16 cellular contexts compared by ENCODE assay signal in genomic region chr16:27704252-27704651, GRCh38.
DNase-seq lines count a peak whose midpoint lies in the region; ATAC-seq, FAIRE-seq and TF ChIP-seq lines count a peak whose summit lies in the region.
"Had no signal": no experiment of that assay in that cellular context is flagged by ENCODE, and none has a peak within 500 bp of the region (broad histone marks: within the 10 kb centered on the region; RNA-seq: fewer than 3 reads in every experiment).

No MANE protein-coding gene starts in this region.

- peak; percentile 53 for TF ChIP-seq POLR2A in endothelial cell of umbilical vein (IDR thresholded peaks at IDR 0.05; ENCODE audit: low read depth, low read length)
- no peak for TF ChIP-seq POLR2A in spleen (IDR thresholded peaks at IDR 0.05)

- H3K79me2 ChIP-seq in MM.1S (ENCODE audit: low read length), result no peaks in the 10 kb centered on the region
- no peaks in the 10 kb centered on the region for H3K79me2 ChIP-seq in endothelial cell of umbilical vein (ENCODE audit: control insufficient read depth, insufficient read depth, low read length)

- no peak overlapping the region for H3K9ac ChIP-seq in MM.1S (ENCODE audit: low read length)
- H3K9ac ChIP-seq in endothelial cell of umbilical vein (replicated peaks; ENCODE audit: extremely low read depth, insufficient read depth, low read length), result peak overlapping the region; percentile 79

- H4K20me1 ChIP-seq in MM.1S (ENCODE audit: insufficient read depth, low read length), result no peaks in the 10 kb centered on the region
- no peaks in the 10 kb centered on the region for H4K20me1 ChIP-seq in endothelial cell of umbilical vein (replicated peaks; ENCODE audit: control insufficient read depth, extremely low read depth, insufficient read depth, low read length)

- TF ChIP-seq CTCF in MM.1S (IDR thresholded peaks at IDR 0.05; ENCODE audit: low read length) (no peak), endothelial cell of umbilical vein (IDR thresholded peaks at IDR 0.05; ENCODE audit: extremely low read depth in 1 of 2, insufficient read depth in 1 of 2, low read depth in 1 of 2, low read length in 2 of 2) (no peak), spleen (IDR thresholded peaks at IDR 0.05 in 8 of 11, conservative IDR thresholded peaks at IDR 0.05 in 3 of 11) (no peak)

- H3K4me1 ChIP-seq in MM.1S (ENCODE audit: low read length) (peaks cover 11% of the 10 kb centered on the region), endothelial cell of umbilical vein (ENCODE audit: control insufficient read depth, extremely low read depth, insufficient read depth, low read length) (peaks cover 31% of the 10 kb centered on the region), spleen (peaks cover 0 to 20% (median 12%) of the 10 kb centered on the region in 6 donors)

- POLR2A ChIA-PET in endothelial cell of umbilical vein (lab: Charles Lee), result interaction anchor here (1.4 kb wide), 1 partner anchor 25 kb away, joined by 4 read pairs; no protein-coding TSS in a partner anchor

- H3K9me3 ChIP-seq in MM.1S (replicated peaks; ENCODE audit: insufficient read depth, low read length) (no peaks in the 10 kb centered on the region), endothelial cell of umbilical vein (replicated peaks; ENCODE audit: control insufficient read depth, insufficient read depth, low read length) (no peaks in the 10 kb centered on the region), spleen (no peaks in the 10 kb centered on the region)
- H3K9me3 ChIP-seq: SJSA1 had no signal

- no TSS peak for BruUV-seq in endothelial cell of umbilical vein (replicated peaks; lab: Mats Ljungman, UMichigan)

- H3K36me3 ChIP-seq in MM.1S (replicated peaks; ENCODE audit: insufficient read depth, low read length) (no peaks in the 10 kb centered on the region), endothelial cell of umbilical vein (ENCODE audit: control insufficient read depth in 2 of 2, extremely low read depth in 1 of 2, insufficient read depth in 2 of 2, low read length in 2 of 2) (no peaks in the 10 kb centered on the region), spleen (peaks cover 0 to 80% (median 12%) of the 10 kb centered on the region in 6 donors)

- dilution Hi-C loops in endothelial cell of umbilical vein (cut with MboI; ENCODE audit: extremely low pct_ligation_motif_present, low sequenced_read_pairs), result no loop called here

- peak overlapping the region; percentile 29; the same call in 1 of the 2 replicates for H3K4me2 ChIP-seq in MM.1S (ENCODE audit: low read depth, low read length)
- peak overlapping the region; percentile 87 for H3K4me2 ChIP-seq in endothelial cell of umbilical vein (ENCODE audit: insufficient read depth, low read length)

- no peak overlapping the region for H2AFZ ChIP-seq in MM.1S (ENCODE audit: low read length)
- no peak overlapping the region for H2AFZ ChIP-seq in endothelial cell of umbilical vein (ENCODE audit: low read depth, low read length)

- WGBS in spleen, 5 donors, result 68 to 83% (median 79%) methylated on average over 4 of the region's 4 CpGs

- no peak for FAIRE-seq in endothelial cell of umbilical vein (lab: Jason Lieb, UNC)
- FAIRE-seq: D721Med, GM12878 had no signal

- H3K27ac ChIP-seq in MM.1S (ENCODE audit: low read length), result peak overlapping the region; percentile 27; the same call in 1 of the 2 replicates
- H3K27ac ChIP-seq in endothelial cell of umbilical vein (ENCODE audit: insufficient read depth, low read depth, low read length), result peak overlapping the region; percentile 98
- H3K27ac ChIP-seq in spleen, result peak overlapping the region in 4 of 8 donors; percentile 5 to 52 (median 43)

- ATAC-seq in esophagus mucosa, result no peak
- ATAC-seq: GM12878 had no signal

- H3K9me2 ChIP-seq in MM.1S (replicated peaks; ENCODE audit: insufficient read depth, low read length), result no peaks in the 10 kb centered on the region

- H3K4me3 ChIP-seq in MM.1S (ENCODE audit: low read length) (no peak overlapping the region), endothelial cell of umbilical vein (replicated peaks in 1 of 3; ENCODE audit: insufficient read depth in 1 of 3, low read depth in 1 of 3, low read length in 3 of 3) (no peak overlapping the region), spleen (no peak overlapping the region)
- H3K4me3 ChIP-seq: GM12878, SJSA1 had no signal

- DNase-seq in MM.1S (no peak), SHP77 (lab: John Stamatoyannopoulos, UW) (peak; percentile 63 to 74), endothelial cell of umbilical vein (ENCODE audit: low read depth, low spot score) (peak; percentile 87), spleen (peak; percentile 6), GM19240 (ENCODE audit: insufficient read length, low spot score) (no peak), DMS 273 treated with DMSO at 0.1 percent for 48 hours (lab: John Stamatoyannopoulos, UW) (no peak)
- DNase-seq: CD4-positive, alpha-beta memory T cell; GDM1; GOT3; NCI-H1694; NCI-H524 treated with DMSO at 0.1 percent for 48 hours; RPMI8226 had no signal

- intact Hi-C loops in endothelial cell of umbilical vein (cut with micrococcal nuclease) (loop anchor here (5.0 kb wide), 1 partner anchor 53 kb away; no protein-coding TSS in a partner anchor), spleen (cut with DNase I; ENCODE audit: low total_unique reads) (no loop called here)

- CTCF ChIA-PET in endothelial cell of umbilical vein (lab: Charles Lee), result interaction anchor here (0.5 to 1.9 kb wide), 10 partner anchors 11 to 338 kb away, joined by 3 to 9 read pairs (median 4); no protein-coding TSS in a partner anchor

- H3K27me3 ChIP-seq in MM.1S (replicated peaks; ENCODE audit: insufficient read depth, low read length) (no peaks in the 10 kb centered on the region), endothelial cell of umbilical vein (ENCODE audit: control insufficient read depth in 2 of 2, insufficient read depth in 2 of 2, low read length in 2 of 2) (no peaks in the 10 kb centered on the region), spleen (replicated peaks in 1 of 7) (no peaks in the 10 kb centered on the region)
- H3K27me3 ChIP-seq: SJSA1 had no signal

- no peaks in the 10 kb centered on the region for H3K9me1 ChIP-seq in endothelial cell of umbilical vein (replicated peaks; ENCODE audit: control insufficient read depth, extremely low read depth, insufficient read depth, low read length)

- peaks cover 10% of the 10 kb centered on the region; the same call in 1 of the 2 replicates for H3F3A ChIP-seq in MM.1S (ENCODE audit: insufficient read depth, low read length)

TF ChIP-seq in endothelial cell of umbilical vein, 7 proteins besides CTCF, POLR2A, EP300 and RAD21:
- TF ChIP-seq POLR2AphosphoS5 (IDR thresholded peaks at IDR 0.05; ENCODE audit: insufficient read depth, low read depth, low read length), result peak; percentile 76
- TF ChIP-seq EZH2 (IDR thresholded peaks at IDR 0.05; ENCODE audit: borderline replicate concordance, low read depth, low read length, severe bottlenecking), result no peak
- peak; percentile 81 for TF ChIP-seq GATA2 (IDR thresholded peaks at IDR 0.05; ENCODE audit: insufficient read depth, insufficient read length, low read depth, low read length)
- no peak for TF ChIP-seq MYC (IDR thresholded peaks at IDR 0.05; ENCODE audit: low read depth, low read length)
- TF ChIP-seq MAX (IDR thresholded peaks at IDR 0.05; ENCODE audit: insufficient read depth, insufficient read length), result no peak
- TF ChIP-seq JUN (IDR thresholded peaks at IDR 0.05; ENCODE audit: borderline replicate concordance, insufficient read depth, insufficient read length, low read depth), result peak; percentile 7
- TF ChIP-seq FOS (IDR thresholded peaks at IDR 0.05; ENCODE audit: borderline replicate concordance, insufficient read depth, low read length), result no peak

Comparison
In these comparisons a context has a peak if more than half of its experiments do, and no peak if none do; other contexts are left out.
1. DNase-seq: peak in SHP77 (2 of 2), endothelial cell of umbilical vein (single experiment) and spleen (single experiment); none in MM.1S (single experiment), GM19240 (single experiment) and DMS 273 treated with DMSO at 0.1 percent for 48 hours (single experiment).